In genomic region chr18:29556070-29556469, GRCh38 we compare ENCODE assay signal across 25 cellular contexts.
"Had no signal": no experiment of that assay in that cellular context is flagged by ENCODE, and none has a peak within 500 bp of the region (broad histone marks: within the 10 kb centered on the region; RNA-seq: fewer than 3 reads in every experiment).

No MANE protein-coding gene starts in this region.

- H3K9me3 ChIP-seq: gastrocnemius medialis, lower lobe of right lung, neutrophil, pancreas, right lobe of liver, thoracic aorta, transverse colon, upper lobe of right lung, uterus had no signal

- H3K36me3 Mint-ChIP-seq: natural killer cell; stimulated activated naive B cell treated with anti-CD40 and anti-IgM and Interleukin-4, amounts not matched to agents 10 μg/mL and 1 μg/mL and 100 μg/mL, for 72 hours had no signal

- ATAC-seq: esophagus mucosa; gastrocnemius medialis; left colon; lower lobe of right lung; natural killer cell; pancreas; right lobe of liver; stimulated activated naive B cell treated with anti-CD40 and anti-IgM and Interleukin-4, amounts not matched to agents 10 μg/mL and 1 μg/mL and 100 μg/mL, for 72 hours; upper lobe of right lung had no signal

- H3K27me3 ChIP-seq: dorsolateral prefrontal cortex, gastrocnemius medialis, neutrophil, pancreas, right lobe of liver, transverse colon, upper lobe of right lung, uterus had no signal

- DNase-seq: dorsolateral prefrontal cortex; effector CD4-positive, alpha-beta T cell; foreskin fibroblast; gastrocnemius medialis; head of caudate nucleus; kidney glomerular epithelial cell; left colon; left ventricle myocardium inferior; lower lobe of right lung; natural killer cell; pancreas; retina; right lobe of liver; small intestine; stimulated activated CD4-positive, alpha-beta T cell treated with anti-CD3 and anti-CD28 coated beads, Interleukin-15, amount 100 ng/mL, for 24 hours; stimulated activated CD4-positive, alpha-beta T cell treated with anti-CD3 and anti-CD28 coated beads, Interleukin-2, amount 100 ng/mL, for 48 hours; stimulated activated naive B cell treated with anti-CD40 and anti-IgM and Interleukin-4, amounts not matched to agents 10 μg/mL and 1 μg/mL and 100 μg/mL, for 72 hours; transverse colon; upper lobe of right lung; uterus had no signal

- H3K36me3 ChIP-seq: gastrocnemius medialis, left ventricle myocardium inferior, lower lobe of right lung, neutrophil, pancreas, right lobe of liver, thoracic aorta, transverse colon, upper lobe of right lung, uterus had no signal

- H3K4me3 Mint-ChIP-seq: natural killer cell; stimulated activated naive B cell treated with anti-CD40 and anti-IgM and Interleukin-4, amounts not matched to agents 10 μg/mL and 1 μg/mL and 100 μg/mL, for 72 hours; stimulated activated naive CD8-positive, alpha-beta T cell treated with anti-CD3 and anti-CD28 coated beads, Interleukin-15, Interleukin-2, amounts not matched to agents 100 ng/mL and 50 ng/mL, for 24 hours had no signal

- H3K27ac ChIP-seq: dorsolateral prefrontal cortex, epithelial cell of prostate, gastrocnemius medialis, left ventricle myocardium inferior, lower lobe of right lung, neutrophil, pancreas, right lobe of liver, thoracic aorta, transverse colon, upper lobe of right lung, uterus had no signal

- H3K4me3 ChIP-seq: dorsolateral prefrontal cortex, gastrocnemius medialis, left ventricle myocardium inferior, lower lobe of right lung, pancreas, right lobe of liver, thoracic aorta, transverse colon, upper lobe of right lung, uterus had no signal

- H3K4me1 Mint-ChIP-seq: natural killer cell; stimulated activated naive B cell treated with anti-CD40 and anti-IgM and Interleukin-4, amounts not matched to agents 10 μg/mL and 1 μg/mL and 100 μg/mL, for 72 hours had no signal

- H3K4me1 ChIP-seq: gastrocnemius medialis, left ventricle myocardium inferior, lower lobe of right lung, pancreas, right lobe of liver, transverse colon, upper lobe of right lung, uterus had no signal

- H3K27me3 Mint-ChIP-seq: stimulated activated naive B cell treated with anti-CD40 and anti-IgM and Interleukin-4, amounts not matched to agents 10 μg/mL and 1 μg/mL and 100 μg/mL, for 72 hours; stimulated activated naive CD8-positive, alpha-beta T cell treated with anti-CD3 and anti-CD28 coated beads, Interleukin-15, Interleukin-2, amounts not matched to agents 100 ng/mL and 50 ng/mL, for 24 hours had no signal

- H3K9me3 Mint-ChIP-seq: stimulated activated naive B cell treated with anti-CD40 and anti-IgM and Interleukin-4, amounts not matched to agents 10 μg/mL and 1 μg/mL and 100 μg/mL, for 72 hours; stimulated activated naive CD8-positive, alpha-beta T cell treated with anti-CD3 and anti-CD28 coated beads, Interleukin-15, Interleukin-2, amounts not matched to agents 100 ng/mL and 50 ng/mL, for 24 hours had no signal

- H3K27ac Mint-ChIP-seq: natural killer cell; stimulated activated naive B cell treated with anti-CD40 and anti-IgM and Interleukin-4, amounts not matched to agents 10 μg/mL and 1 μg/mL and 100 μg/mL, for 72 hours; stimulated activated naive CD8-positive, alpha-beta T cell treated with anti-CD3 and anti-CD28 coated beads, Interleukin-15, Interleukin-2, amounts not matched to agents 100 ng/mL and 50 ng/mL, for 24 hours had no signal
